In genomic region chr13:107822006-107822405, GRCh38 we compare ENCODE assay signal across 25 cellular contexts.
A peak's percentile ranks its signal among the peaks of the same experiment; 100 is the strongest.
DNase-seq lines count a peak whose midpoint lies in the region; ATAC-seq, FAIRE-seq and TF ChIP-seq lines count a peak whose summit lies in the region.
"Had no signal": no experiment of that assay in that cellular context is flagged by ENCODE, and none has a peak within 500 bp of the region (broad histone marks: within the 10 kb centered on the region; RNA-seq: fewer than 3 reads in every experiment).

No MANE protein-coding gene starts in this region.

- H3K9me3 Mint-ChIP-seq in nephron = no peaks in the 10 kb centered on the region
- H3K9me3 Mint-ChIP-seq: CD4-positive, alpha-beta T cell; H9 had no signal

- H3K9ac ChIP-seq in endothelial cell of umbilical vein (replicated peaks; ENCODE audit: extremely low read depth, insufficient read depth, low read length) = no peak overlapping the region
- peak overlapping the region; percentile 26 for H3K9ac ChIP-seq in trophoblast cell (ENCODE audit: low read length)
- H3K9ac ChIP-seq in neuronal stem cell (ENCODE audit: low read depth, low read length, poor library complexity) = no peak overlapping the region
- H3K9ac ChIP-seq: BLaER1 treated with 17β-estradiol and CSF1 and Interleukin-3, amounts not matched to agents 10 nM and 100 nM; GM23248 had no signal

- BruUV-seq in endothelial cell of umbilical vein (replicated peaks; lab: Mats Ljungman, UMichigan) = no TSS peak

- POLR2A ChIA-PET in endothelial cell of umbilical vein (lab: Charles Lee) = no interaction called here

- H3K36me3 ChIP-seq in endothelial cell of umbilical vein (ENCODE audit: control insufficient read depth in 2 of 2, extremely low read depth in 1 of 2, insufficient read depth in 2 of 2, low read length in 2 of 2) (no peaks in the 10 kb centered on the region), trophoblast cell (ENCODE audit: control insufficient read depth in 1 of 2, insufficient read depth in 2 of 2, low read length in 2 of 2) (no peaks in the 10 kb centered on the region), neuronal stem cell (replicated peaks in 1 of 2; ENCODE audit: control insufficient read depth in 2 of 2, insufficient read depth in 2 of 2, low read length in 2 of 2) (no peaks in the 10 kb centered on the region)
- H3K36me3 ChIP-seq: BLaER1 treated with 17β-estradiol and CSF1 and Interleukin-3, amounts not matched to agents 10 nM and 100 nM had no signal

- H3K18ac ChIP-seq in trophoblast cell (ENCODE audit: low read length) (no peak overlapping the region), neuronal stem cell (ENCODE audit: low read length) (no peak overlapping the region)

- H3K23ac ChIP-seq in trophoblast cell (ENCODE audit: low read length) (no peak overlapping the region), neuronal stem cell (ENCODE audit: low read depth, low read length, poor library complexity) (no peak overlapping the region)

- H4K20me1 ChIP-seq in endothelial cell of umbilical vein (replicated peaks; ENCODE audit: control insufficient read depth, extremely low read depth, insufficient read depth, low read length) = no peaks in the 10 kb centered on the region
- H4K20me1 ChIP-seq: BLaER1 treated with 17β-estradiol and CSF1 and Interleukin-3, amounts not matched to agents 10 nM and 100 nM had no signal

- H3K79me2 ChIP-seq in endothelial cell of umbilical vein (ENCODE audit: control insufficient read depth, insufficient read depth, low read length) (no peaks in the 10 kb centered on the region), trophoblast cell (ENCODE audit: control insufficient read depth, insufficient read depth, low read length, poor library complexity) (no peaks in the 10 kb centered on the region)

- no peaks in the 10 kb centered on the region for H3K36me3 Mint-ChIP-seq in nephron (ENCODE audit: low read depth)
- H3K36me3 Mint-ChIP-seq: CD14-positive monocyte; CD8-positive, alpha-beta memory T cell had no signal

- H3K4me3 ChIP-seq in endothelial cell of umbilical vein (replicated peaks in 1 of 3; ENCODE audit: insufficient read depth in 1 of 3, low read depth in 1 of 3, low read length in 3 of 3) = no peak overlapping the region
- H3K4me3 ChIP-seq in trophoblast cell (ENCODE audit: low read depth, low read length) = no peak overlapping the region
- no peak overlapping the region for H3K4me3 ChIP-seq in neuronal stem cell (ENCODE audit: low read length in 2 of 2)
- H3K4me3 ChIP-seq: A549; BLaER1 treated with 17β-estradiol and CSF1 and Interleukin-3, amounts not matched to agents 10 nM and 100 nM; GM12878; GM23248 had no signal

- no peak overlapping the region for H2AK5ac ChIP-seq in trophoblast cell (ENCODE audit: low read length)
- no peak overlapping the region for H2AK5ac ChIP-seq in neuronal stem cell (ENCODE audit: low read depth, low read length)

- no peaks in the 10 kb centered on the region for H3K27me3 Mint-ChIP-seq in nephron (ENCODE audit: low read depth)
- H3K27me3 Mint-ChIP-seq: CD4-positive, alpha-beta T cell; CD8-positive, alpha-beta memory T cell had no signal

- no peaks in the 10 kb centered on the region for H3K9me3 ChIP-seq in endothelial cell of umbilical vein (replicated peaks; ENCODE audit: control insufficient read depth, insufficient read depth, low read length)
- no peaks in the 10 kb centered on the region for H3K9me3 ChIP-seq in trophoblast cell (ENCODE audit: insufficient read depth, low read depth, low read length)
- H3K9me3 ChIP-seq in neuronal stem cell (replicated peaks in 1 of 2; ENCODE audit: control insufficient read depth in 2 of 2, insufficient read depth in 1 of 2, low read depth in 1 of 2, low read length in 2 of 2) = no peaks in the 10 kb centered on the region
- H3K9me3 ChIP-seq: A549; BE2C; BLaER1 treated with 17β-estradiol and CSF1 and Interleukin-3, amounts not matched to agents 10 nM and 100 nM had no signal

- CTCF ChIA-PET in endothelial cell of umbilical vein (lab: Charles Lee) = no interaction called here

- no peak for ATAC-seq in GM21786 (IDR thresholded peaks at IDR 0.05; ENCODE audit: unreplicated experiment)
- ATAC-seq: A549, GM12878, HCT116 had no signal

- H3K4me1 ChIP-seq in endothelial cell of umbilical vein (ENCODE audit: control insufficient read depth, extremely low read depth, insufficient read depth, low read length) = peaks cover 4% of the 10 kb centered on the region
- H3K4me1 ChIP-seq in trophoblast cell (ENCODE audit: control insufficient read depth in 1 of 2, insufficient read depth in 2 of 2, low read length in 2 of 2) = no peaks in the 10 kb centered on the region
- H3K4me1 ChIP-seq in neuronal stem cell (ENCODE audit: control insufficient read depth in 2 of 2, insufficient read depth in 1 of 2, low read depth in 1 of 2, low read length in 2 of 2) = no peaks in the 10 kb centered on the region
- H3K4me1 ChIP-seq: A549; BLaER1 treated with 17β-estradiol and CSF1 and Interleukin-3, amounts not matched to agents 10 nM and 100 nM had no signal

- intact Hi-C loops in endothelial cell of umbilical vein (cut with micrococcal nuclease) = no loop called here

- H3K27me3 ChIP-seq in endothelial cell of umbilical vein (ENCODE audit: control insufficient read depth in 2 of 2, insufficient read depth in 2 of 2, low read length in 2 of 2) (no peaks in the 10 kb centered on the region), trophoblast cell (ENCODE audit: insufficient read depth, low read length) (no peaks in the 10 kb centered on the region), neuronal stem cell (ENCODE audit: control insufficient read depth in 3 of 3, insufficient read depth in 3 of 3, low read depth in 1 of 3, low read length in 3 of 3) (no peaks in the 10 kb centered on the region)
- H3K27me3 ChIP-seq: BE2C; BLaER1 treated with 17β-estradiol and CSF1 and Interleukin-3, amounts not matched to agents 10 nM and 100 nM had no signal

- H3K79me1 ChIP-seq in trophoblast cell (ENCODE audit: low read length) (no peaks in the 10 kb centered on the region), neuronal stem cell (ENCODE audit: low read depth, low read length) (no peaks in the 10 kb centered on the region)

- no peak for TF ChIP-seq CTCF in endothelial cell of umbilical vein (IDR thresholded peaks at IDR 0.05; ENCODE audit: extremely low read depth in 1 of 2, insufficient read depth in 1 of 2, low read depth in 1 of 2, low read length in 2 of 2)
- TF ChIP-seq CTCF in nephron (IDR thresholded peaks at IDR 0.05; ENCODE audit: unreplicated experiment in 3 of 3) = no peak

- H4K12ac ChIP-seq in trophoblast cell (ENCODE audit: low read depth, low read length) = no peak overlapping the region

- no peak for FAIRE-seq in endothelial cell of umbilical vein (lab: Jason Lieb, UNC)
- FAIRE-seq: A549, D721Med, GM12878 had no signal

- H3K4me3 Mint-ChIP-seq in nephron = no peak overlapping the region
- H3K4me3 Mint-ChIP-seq: CD14-positive monocyte; CD4-positive, alpha-beta T cell; CD8-positive, alpha-beta memory T cell; H9 had no signal

- H3K4me1 Mint-ChIP-seq in nephron = peaks cover 4% of the 10 kb centered on the region
- H3K4me1 Mint-ChIP-seq: CD14-positive monocyte; CD8-positive, alpha-beta memory T cell had no signal

- dilution Hi-C loops in endothelial cell of umbilical vein (cut with MboI; ENCODE audit: extremely low pct_ligation_motif_present, low sequenced_read_pairs) = no loop called here

- H3K4me2 ChIP-seq in endothelial cell of umbilical vein (ENCODE audit: insufficient read depth, low read length) (no peak overlapping the region), trophoblast cell (ENCODE audit: low read length) (no peak overlapping the region), neuronal stem cell (ENCODE audit: insufficient read depth, low read length, poor library complexity, severe bottlenecking) (no peak overlapping the region)
- H3K4me2 ChIP-seq: A549; BLaER1 treated with 17β-estradiol and CSF1 and Interleukin-3, amounts not matched to agents 10 nM and 100 nM had no signal

- no peak overlapping the region for H3K4ac ChIP-seq in trophoblast cell (ENCODE audit: low read depth, low read length)
- H3K4ac ChIP-seq in neuronal stem cell (ENCODE audit: low read length) = no peak overlapping the region

- H2BK12ac ChIP-seq in trophoblast cell (ENCODE audit: low read length) (no peak overlapping the region), neuronal stem cell (ENCODE audit: low read length) (no peak overlapping the region)

- H3K14ac ChIP-seq in trophoblast cell (ENCODE audit: low read length) = no peak overlapping the region
- H3K14ac ChIP-seq in neuronal stem cell (ENCODE audit: low read length) = no peak overlapping the region

- H4K91ac ChIP-seq in trophoblast cell (ENCODE audit: low read depth, low read length) (no peak overlapping the region), neuronal stem cell (ENCODE audit: low read depth, low read length, poor library complexity) (no peak overlapping the region)

- H3K27ac ChIP-seq in endothelial cell of umbilical vein (ENCODE audit: insufficient read depth, low read depth, low read length) (no peak overlapping the region), trophoblast cell (ENCODE audit: low read depth, low read length) (no peak overlapping the region), neuronal stem cell (replicated peaks; ENCODE audit: low read length) (no peak overlapping the region)
- H3K27ac ChIP-seq: A549; BLaER1 treated with 17β-estradiol and CSF1 and Interleukin-3, amounts not matched to agents 10 nM and 100 nM; GM23248 had no signal

- peak overlapping the region; percentile 36 to 80 (median 76) for H3K27ac Mint-ChIP-seq in nephron
- H3K27ac Mint-ChIP-seq: CD14-positive monocyte; CD4-positive, alpha-beta T cell; CD8-positive, alpha-beta memory T cell had no signal

- H2BK120ac ChIP-seq in trophoblast cell (ENCODE audit: insufficient read depth, low read length, poor library complexity) (no peak overlapping the region), neuronal stem cell (ENCODE audit: low read depth, low read length) (no peak overlapping the region)

- H2BK5ac ChIP-seq in trophoblast cell (ENCODE audit: low read depth, low read length, poor library complexity) (no peak overlapping the region), neuronal stem cell (ENCODE audit: low read length) (no peak overlapping the region)

- H2BK15ac ChIP-seq in neuronal stem cell (ENCODE audit: low read length) = no peak overlapping the region

- H4K8ac ChIP-seq in trophoblast cell (ENCODE audit: low read depth, low read length) = no peak overlapping the region
- H4K8ac ChIP-seq in neuronal stem cell (ENCODE audit: low read depth, low read length) = no peak overlapping the region

- H2AFZ ChIP-seq in endothelial cell of umbilical vein (ENCODE audit: low read depth, low read length) (no peak overlapping the region), trophoblast cell (ENCODE audit: insufficient read depth, low read length, poor library complexity) (no peak overlapping the region), neuronal stem cell (ENCODE audit: low read length) (no peak overlapping the region)
- H2AFZ ChIP-seq: GM23248 had no signal

- H3K9me1 ChIP-seq in endothelial cell of umbilical vein (replicated peaks; ENCODE audit: control insufficient read depth, extremely low read depth, insufficient read depth, low read length) = no peaks in the 10 kb centered on the region

- no peak for TF ChIP-seq POLR2A in endothelial cell of umbilical vein (IDR thresholded peaks at IDR 0.05; ENCODE audit: low read depth, low read length)

- DNase-seq in HT1080 (ENCODE audit: low read depth) (peak; percentile 15), endothelial cell of umbilical vein (ENCODE audit: low read depth, low spot score) (peak; percentile 58), trophoblast cell (no peak), islet precursor cell (no peak), neuronal stem cell (ENCODE audit: low spot score) (no peak)
- DNase-seq in effector CD4-positive, alpha-beta T cell = no peak
- DNase-seq: 8988T; AML-193; BE2C; CD4-positive, alpha-beta T cell; CD8-positive, alpha-beta memory T cell; DMS 273 treated with DMSO at 0.1 percent for 48 hours; DMS79; EL; GDM1; H9 had no signal

Comparison
In these comparisons a context has a peak if more than half of its experiments do, and no peak if none do; other contexts are left out.
1. DNase-seq: peak in HT1080 (single experiment) and endothelial cell of umbilical vein (single experiment); none in trophoblast cell (0 of 2), islet precursor cell (single experiment), effector CD4-positive, alpha-beta T cell (single experiment) and neuronal stem cell (single experiment).